In genomic region chr3:141308588-141309218, GRCh38 we compare ENCODE assay signal across 8 cellular contexts. TPM values are rescaled to one million over a fixed set of nuclear protein-coding genes. Genes with fewer than 3 reads are reported as not detected.
DNase-seq lines count a peak whose midpoint lies in the region; ATAC-seq and TF ChIP-seq lines count a peak whose summit lies in the region.

No MANE protein-coding gene starts in this region.

- 0 out of 2 replicates have a peak, but pooled peaks have one; percentile 21 for TF ChIP-seq RAD21 in IMR-90 (IDR thresholded peaks at IDR 0.05; ENCODE audit: low read length)

- H3K18ac ChIP-seq in IMR-90 (ENCODE audit: low read depth, low read length), result no peak overlapping the region

- TF ChIP-seq CTCF in Calu3 (IDR thresholded peaks at IDR 0.05; ENCODE audit: unreplicated experiment), result peak; percentile 89
- peak; percentile 44 for TF ChIP-seq CTCF in IMR-90 (conservative IDR thresholded peaks at IDR 0.05; ENCODE audit: low read depth, low read length)
- TF ChIP-seq CTCF in heart right ventricle (IDR thresholded peaks at IDR 0.05), result peak; percentile 24 to 73 (median 59)
- peak in 4 of 7 experiments; percentile 43 to 78 (median 48) for TF ChIP-seq CTCF in stomach (IDR thresholded peaks at IDR 0.05)

- H4K20me1 ChIP-seq in IMR-90 (ENCODE audit: insufficient read depth, low read length), result no peaks in the 10 kb centered on the region

- TF ChIP-seq POLR2A in IMR-90 (IDR thresholded peaks at IDR 0.05; ENCODE audit: low read depth, low read length) (no peak), stomach (IDR thresholded peaks at IDR 0.05) (no peak)

- H3K4ac ChIP-seq in IMR-90 (ENCODE audit: low read depth, low read length), result no peak overlapping the region

- peak overlapping the region; percentile 57; the same call in 1 of the 2 replicates for H2BK20ac ChIP-seq in IMR-90 (ENCODE audit: low read depth, low read length)

- H3K4me1 ChIP-seq in IMR-90 (ENCODE audit: control insufficient read depth, insufficient read depth, low read length), result peaks cover 4% of the 10 kb centered on the region; the same call in 1 of the 2 replicates
- peaks cover 4 to 29% (median 19%) of the 10 kb centered on the region in 9 donors for H3K4me1 ChIP-seq in heart right ventricle
- peaks cover 11 to 18% (median 16%) of the 10 kb centered on the region in 4 donors for H3K4me1 ChIP-seq in stomach

- ATAC-seq in IMR-90 (ENCODE audit: low read depth) (no peak), heart right ventricle (no peak)

- H4K5ac ChIP-seq in IMR-90 (ENCODE audit: low read depth, low read length), result no peak overlapping the region; the same call in 1 of the 2 replicates

- H3K4me3 ChIP-seq in IMR-90 (ENCODE audit: insufficient read depth, low read depth, low read length) (no peak overlapping the region), heart right ventricle (no peak overlapping the region), stomach (no peak overlapping the region)

- H3K27me3 ChIP-seq in IMR-90 (ENCODE audit: control insufficient read depth, insufficient read depth, low read length) (no peaks in the 10 kb centered on the region), heart right ventricle (no peaks in the 10 kb centered on the region), stomach (no peaks in the 10 kb centered on the region)

- no peak overlapping the region for H2AK9ac ChIP-seq in IMR-90 (replicated peaks; ENCODE audit: low read depth, low read length, poor library complexity)

- no peak overlapping the region for H4K91ac ChIP-seq in IMR-90 (ENCODE audit: insufficient read depth, low read depth, low read length)

- dilution Hi-C loops in IMR-90 (cut with HindIII; ENCODE audit: low sequenced_read_pairs, unreplicated experiment), result no loop called here

- CTCF ChIA-PET in Calu3 (lab: Charles Lee), result interaction anchor here (0.6 to 1.5 kb wide), 22 partner anchors 11 to 248 kb away, joined by 3 to 19 read pairs (median 3); partner anchors contain the start of genes PXYLP1, RASA2 and ZBTB38
- CTCF ChIA-PET in IMR-90 (lab: Yijun Ruan, JAX), result interaction anchor here (0.8 to 1.9 kb wide), 4 partner anchors 52 to 632 kb away, joined by 3 to 8 read pairs (median 5); no protein-coding TSS in a partner anchor

- DNase-seq in Calu3, result peak; percentile 92
- peak; percentile 34 for DNase-seq in IMR-90
- peak; percentile 70 for DNase-seq in SW480 (ENCODE audit: low spot score)
- DNase-seq in heart right ventricle, result peak; percentile 42 to 56
- peak; percentile 65 for DNase-seq in stomach
- DNase-seq in activated T-helper 1 cell treated with anti-CD3 and anti-CD28 coated beads, Interleukin-12 subunit alpha, Interleukin-12 subunit beta, Interleukin-2, Interleukin-4 antibody, amounts not matched to agents 30 ng/mL and 10 ng/mL and 1 ng/mL, durations not matched to agents 14 hours and 24 hours and 36 hours (ENCODE audit: low spot score), result no peak
- DNase-seq in T-helper 1 cell, result no peak
- DNase-seq in stimulated activated CD4-positive, alpha-beta T cell treated with anti-CD3 and anti-CD28 coated beads, Interleukin-4, amount 100 ng/mL, for 1 hour, result no peak

- H3K36me3 ChIP-seq in IMR-90 (ENCODE audit: control insufficient read depth, insufficient read depth, low read length) (no peaks in the 10 kb centered on the region), heart right ventricle (no peaks in the 10 kb centered on the region), stomach (no peaks in the 10 kb centered on the region)

- H2AFZ ChIP-seq in IMR-90 (replicated peaks; ENCODE audit: low read length, poor library complexity), result peak overlapping the region; percentile 46

- WGBS in IMR-90 (ENCODE audit: extremely low coverage in 2 of 2, insufficient read length in 1 of 2), 2 experiments, result 43% methylated on average over 6 of the region's 13 CpGs; no CpG with 5 or more reads in 1 of the 2 experiments
- 43 to 44% methylated on average over 13 of the region's 13 CpGs for WGBS in heart right ventricle, 2 donors
- WGBS in stomach, 5 donors, result 41 to 55% (median 54%) methylated on average over 12 to 13 of the region's 13 CpGs

- H3K9me3 ChIP-seq in IMR-90 (ENCODE audit: control insufficient read depth, insufficient read depth, low read length) (no peaks in the 10 kb centered on the region), heart right ventricle (no peaks in the 10 kb centered on the region), stomach (no peaks in the 10 kb centered on the region)

- no peak overlapping the region for H3K14ac ChIP-seq in IMR-90 (replicated peaks; ENCODE audit: low read depth, low read length)

- peak overlapping the region; percentile 23 for H2BK5ac ChIP-seq in IMR-90 (ENCODE audit: low read depth, low read length, poor library complexity, severe bottlenecking)

- H2AK5ac ChIP-seq in IMR-90 (ENCODE audit: low read depth, low read length), result 0 out of 2 replicates have a peak overlapping the region, but pooled peaks have one; percentile 46

- H4K8ac ChIP-seq in IMR-90 (ENCODE audit: low read depth in 2 of 2, low read length in 2 of 2), result no peak overlapping the region; a peak in 1 of 4 replicates

- no peak overlapping the region for H2BK15ac ChIP-seq in IMR-90 (ENCODE audit: low read depth, low read length)

- peak overlapping the region; percentile 48 for H3K27ac Mint-ChIP-seq in Calu3 (ENCODE audit: unreplicated experiment)
- no peak overlapping the region for H3K27ac Mint-ChIP-seq in activated T-helper 1 cell treated with anti-CD3 and anti-CD28 coated beads, Interleukin-12 subunit alpha, Interleukin-12 subunit beta, Interleukin-2, Interleukin-4 antibody, amounts not matched to agents 30 ng/mL and 10 ng/mL and 1 ng/mL, durations not matched to agents 14 hours and 24 hours and 36 hours

- TF ChIP-seq EP300 in stomach (IDR thresholded peaks at IDR 0.05), result no peak

- H3K4me1 Mint-ChIP-seq in Calu3 (ENCODE audit: low read depth, unreplicated experiment), result peaks cover 39% of the 10 kb centered on the region
- H3K4me1 Mint-ChIP-seq in activated T-helper 1 cell treated with anti-CD3 and anti-CD28 coated beads, Interleukin-12 subunit alpha, Interleukin-12 subunit beta, Interleukin-2, Interleukin-4 antibody, amounts not matched to agents 30 ng/mL and 10 ng/mL and 1 ng/mL, durations not matched to agents 14 hours and 24 hours and 36 hours (ENCODE audit: low read depth), result peaks cover 56% of the 10 kb centered on the region

- H3K79me1 ChIP-seq in IMR-90 (ENCODE audit: low read depth in 1 of 2, low read length in 2 of 2), result peaks cover 18 to 19% of the 10 kb centered on the region in 2 experiments; a peak in 3 of 4 replicates

- intact Hi-C loops in Calu3 (cut with micrococcal nuclease; ENCODE audit: unreplicated experiment), result loop anchor here (10.0 kb wide), 1 partner anchor 336 kb away; no protein-coding TSS in a partner anchor
- intact Hi-C loops in IMR-90 (cut with micrococcal nuclease), result no loop called here
- intact Hi-C loops in heart right ventricle (cut with DNase I), result loop anchor here in 4 of 10 donors (5.0 to 10.0 kb wide), 5 partner anchors 49 to 256 kb away; no protein-coding TSS in a partner anchor
- intact Hi-C loops in stomach (cut with DNase I; ENCODE audit: low total_unique reads), result loop anchor here (10.0 kb wide), 2 partner anchors 146 to 256 kb away; no protein-coding TSS in a partner anchor
- intact Hi-C loops in activated T-helper 1 cell treated with anti-CD3 and anti-CD28 coated beads, Interleukin-12 subunit alpha, Interleukin-12 subunit beta, Interleukin-2, Interleukin-4 antibody, amounts not matched to agents 30 ng/mL and 10 ng/mL and 1 ng/mL, durations not matched to agents 14 hours and 24 hours and 36 hours (cut with micrococcal nuclease), result no loop called here

- H3K27ac ChIP-seq in IMR-90 (ENCODE audit: insufficient read depth, low read length) (no peak overlapping the region), heart right ventricle (no peak overlapping the region), stomach (no peak overlapping the region)

- peaks cover 12% of the 10 kb centered on the region; the same call in 1 of the 2 replicates for H3K9me1 ChIP-seq in IMR-90 (ENCODE audit: insufficient read depth, low read length)

- POLR2A ChIA-PET in IMR-90 (lab: Charles Lee; ENCODE audit: unreplicated experiment), result no interaction called here

- 0 out of 2 replicates have a peak overlapping the region, but pooled peaks have one; percentile 20 for H2BK120ac ChIP-seq in IMR-90 (ENCODE audit: low read depth, low read length)

- H3K9me3 Mint-ChIP-seq in Calu3 (ENCODE audit: low read depth, unreplicated experiment), result no peaks in the 10 kb centered on the region
- H3K9me3 Mint-ChIP-seq in activated T-helper 1 cell treated with anti-CD3 and anti-CD28 coated beads, Interleukin-12 subunit alpha, Interleukin-12 subunit beta, Interleukin-2, Interleukin-4 antibody, amounts not matched to agents 30 ng/mL and 10 ng/mL and 1 ng/mL, durations not matched to agents 14 hours and 24 hours and 36 hours, result no peaks in the 10 kb centered on the region

- peaks cover 21% of the 10 kb centered on the region for H3K36me3 Mint-ChIP-seq in Calu3 (ENCODE audit: insufficient read depth, unreplicated experiment)
- H3K36me3 Mint-ChIP-seq in activated T-helper 1 cell treated with anti-CD3 and anti-CD28 coated beads, Interleukin-12 subunit alpha, Interleukin-12 subunit beta, Interleukin-2, Interleukin-4 antibody, amounts not matched to agents 30 ng/mL and 10 ng/mL and 1 ng/mL, durations not matched to agents 14 hours and 24 hours and 36 hours (ENCODE audit: low read depth), result peaks cover 8% of the 10 kb centered on the region

- no peak overlapping the region for H3K9ac ChIP-seq in IMR-90 (ENCODE audit: low read depth, low read length)

- in situ Hi-C loops in IMR-90 (cut with MboI; ENCODE audit: low sequenced_read_pairs), result loop anchor here (10.0 kb wide), 1 partner anchor 236 kb away; no protein-coding TSS in a partner anchor

- BruUV-seq in Calu3 (replicated peaks; lab: Mats Ljungman, UMichigan) (no TSS peak), IMR-90 (replicated peaks; lab: Mats Ljungman, UMichigan) (no TSS peak)

- no peak overlapping the region for H3K56ac ChIP-seq in IMR-90 (ENCODE audit: extremely low read depth, insufficient read depth, low read length)

- H3K4me3 Mint-ChIP-seq in Calu3 (ENCODE audit: low read depth, unreplicated experiment), result no peak overlapping the region
- no peak overlapping the region for H3K4me3 Mint-ChIP-seq in activated T-helper 1 cell treated with anti-CD3 and anti-CD28 coated beads, Interleukin-12 subunit alpha, Interleukin-12 subunit beta, Interleukin-2, Interleukin-4 antibody, amounts not matched to agents 30 ng/mL and 10 ng/mL and 1 ng/mL, durations not matched to agents 14 hours and 24 hours and 36 hours

- H3K4me2 ChIP-seq in IMR-90 (ENCODE audit: low read depth, low read length), result no peak overlapping the region

- H3K23ac ChIP-seq in IMR-90 (ENCODE audit: low read depth, low read length), result no peak overlapping the region

- peaks cover 21% of the 10 kb centered on the region for H3K27me3 Mint-ChIP-seq in Calu3 (ENCODE audit: unreplicated experiment)
- no peaks in the 10 kb centered on the region for H3K27me3 Mint-ChIP-seq in activated T-helper 1 cell treated with anti-CD3 and anti-CD28 coated beads, Interleukin-12 subunit alpha, Interleukin-12 subunit beta, Interleukin-2, Interleukin-4 antibody, amounts not matched to agents 30 ng/mL and 10 ng/mL and 1 ng/mL, durations not matched to agents 14 hours and 24 hours and 36 hours (ENCODE audit: insufficient read depth)

RNA-seq across cellular contexts. Expression of gene ZBTB38, which starts 59.6 kb away (rescaled TPM):
- total RNA-seq in Calu3 (2022) (95.9 and 99.1 TPM in 2 replicates), IMR-90 (2012; rRNA removed) (230 and 274 TPM in 2 replicates), heart right ventricle (100 to 1,000 TPM in 8 of 10 donors, 10 to 100 TPM in 2; 86.8 to 156 (median 139) TPM), stomach (100 to 1,000 TPM in 1 of 5 donors, 10 to 100 TPM in 4; 26.9 to 253 (median 64.3) TPM)
- polyA plus RNA-seq in IMR-90 (2012; rRNA removed) (44.9 and 45.1 TPM in 2 replicates), heart right ventricle (10 to 100 TPM; 14.7 to 21.3 TPM), stomach (10 to 100 TPM in 1 of 3 donors, 1 to 10 TPM in 2; 5.3 to 10.7 (median 9.5) TPM)
- polyA plus RNA-seq in IMR-90 (2012; cell fraction: cytosol; rRNA removed), result 15.3 and 16.3 TPM in 2 replicates
- 12.9 and 53.4 TPM in 2 replicates for polyA plus RNA-seq in IMR-90 (2012; cell fraction: nucleus; rRNA removed; ENCODE audit: low replicate concordance)
- total RNA-seq in activated T-helper 1 cell treated with anti-CD3 and anti-CD28 coated beads, Interleukin-12 subunit alpha, Interleukin-12 subunit beta, Interleukin-2, Interleukin-4 antibody, amounts not matched to agents 30 ng/mL and 10 ng/mL and 1 ng/mL, durations not matched to agents 14 hours and 24 hours and 36 hours, result 20.0 and 21.0 TPM in 2 replicates

Comparison
In these comparisons a context has a peak if more than half of its experiments do, and no peak if none do; other contexts are left out.
1. DNase-seq: peak in Calu3 (single experiment), IMR-90 (single experiment), SW480 (single experiment), heart right ventricle (2 of 2) and stomach (single experiment); none in activated T-helper 1 cell treated with anti-CD3 and anti-CD28 coated beads, Interleukin-12 subunit alpha, Interleukin-12 subunit beta, Interleukin-2, Interleukin-4 antibody, amounts not matched to agents 30 ng/mL and 10 ng/mL and 1 ng/mL, durations not matched to agents 14 hours and 24 hours and 36 hours (single experiment), T-helper 1 cell (0 of 5) and stimulated activated CD4-positive, alpha-beta T cell treated with anti-CD3 and anti-CD28 coated beads, Interleukin-4, amount 100 ng/mL, for 1 hour (single experiment).
2. intact Hi-C loops: an anchor here in Calu3 (10.0 kb wide) and stomach (10.0 kb wide); none called in IMR-90 and activated T-helper 1 cell treated with anti-CD3 and anti-CD28 coated beads, Interleukin-12 subunit alpha, Interleukin-12 subunit beta, Interleukin-2, Interleukin-4 antibody, amounts not matched to agents 30 ng/mL and 10 ng/mL and 1 ng/mL, durations not matched to agents 14 hours and 24 hours and 36 hours.
3. Peak in every context shown above with its lines, with median percentiles within 50 percentile points of each other: CTCF ChIP-seq.